12 cellular contexts compared by ENCODE assay signal in the genomic region with DNA sequence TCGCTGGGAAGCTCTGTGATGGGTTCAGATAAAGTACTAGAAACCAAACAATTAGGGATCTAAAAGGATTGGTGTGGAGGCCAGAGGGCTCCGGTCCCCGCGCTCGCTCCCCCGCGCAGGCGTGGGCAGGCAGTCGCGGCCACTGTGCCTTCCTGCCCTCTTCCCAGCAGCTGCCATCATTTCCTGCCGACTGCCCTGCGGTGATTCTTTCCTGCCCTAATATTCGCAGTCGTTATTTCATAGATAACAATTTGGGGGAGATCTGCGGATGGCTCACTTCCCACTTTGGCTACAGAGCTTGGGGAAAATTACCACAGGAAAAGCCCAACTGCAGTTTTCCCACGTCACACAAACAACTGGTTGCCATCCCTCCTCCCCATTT. TPM values are rescaled to one million over a fixed set of nuclear protein-coding genes. Genes with fewer than 3 reads are reported as not detected.
DNase-seq lines count a peak whose midpoint lies in the region; ATAC-seq and TF ChIP-seq lines count a peak whose summit lies in the region.
"Had no signal": no experiment of that assay in that cellular context is flagged by ENCODE, and none has a peak within 500 bp of the region (broad histone marks: within the 10 kb centered on the region; RNA-seq: fewer than 3 reads in every experiment).

No MANE protein-coding gene starts in this region.

- TF ChIP-seq CTCF in A673 (conservative IDR thresholded peaks at IDR 0.05; ENCODE audit: low read depth, low read length) (no peak), epithelial cell of proximal tubule (conservative IDR thresholded peaks at IDR 0.05; ENCODE audit: low read depth, low read length) (no peak)

- DNase-seq in A673 (ENCODE audit: low spot score) (peak; percentile 11), MG63 (no peak), epithelial cell of proximal tubule (ENCODE audit: low read depth) (no peak), UCSD-AML1 (lab: John Stamatoyannopoulos, UW; ENCODE audit: unreplicated experiment) (no peak)
- DNase-seq in activated CD4-positive, CD25-positive, alpha-beta regulatory T cell treated with anti-CD3 and anti-CD28 coated beads, Interleukin-2, amount 50 U/mL, for 72 hours, result no peak
- DNase-seq: Caco-2, NCI-H2081 treated with DMSO at 0.1 percent for 48 hours had no signal

- intact Hi-C loops in A673 (cut with micrococcal nuclease; ENCODE audit: unreplicated experiment), result loop anchor here (5.0 to 10.0 kb wide), 2 partner anchors 290 to 582 kb away; no protein-coding TSS in a partner anchor

- peak overlapping the region; percentile 95 for H2AFZ ChIP-seq in neuron (ENCODE audit: low read depth, low read length)

- POLR2A ChIA-PET in A673 (lab: Charles Lee; ENCODE audit: low non-redundant PET), result no interaction called here

- BruUV-seq in A673 (replicated peaks; lab: Mats Ljungman, UMichigan), result no TSS peak

- ATAC-seq in HG03469 (IDR thresholded peaks at IDR 0.05; ENCODE audit: unreplicated experiment) (no peak), HG03565 (IDR thresholded peaks at IDR 0.05; ENCODE audit: unreplicated experiment) (no peak)
- ATAC-seq: left lung had no signal

- H3K4me1 ChIP-seq in A673 (ENCODE audit: insufficient read depth, low read length, poor library complexity, severe bottlenecking) (peaks cover 6% of the 10 kb centered on the region), neuron (ENCODE audit: insufficient read depth, low read length) (peaks cover 24% of the 10 kb centered on the region)
- H3K4me1 ChIP-seq: Caco-2, left lung had no signal

- H3K4me3 ChIP-seq in A673 (ENCODE audit: low read depth, low read length, poor library complexity, severe bottlenecking) (peak overlapping the region; percentile 59), MG63 (peak overlapping the region; percentile 7), epithelial cell of proximal tubule (ENCODE audit: low read depth, low read length) (peak overlapping the region; percentile 58), neuron (ENCODE audit: low read length) (peak overlapping the region; percentile 54)
- H3K4me3 ChIP-seq: left lung had no signal

- no peaks in the 10 kb centered on the region for H3K36me3 ChIP-seq in A673 (ENCODE audit: insufficient read depth, low read length, poor library complexity, severe bottlenecking)
- no peaks in the 10 kb centered on the region for H3K36me3 ChIP-seq in MG63
- no peaks in the 10 kb centered on the region for H3K36me3 ChIP-seq in neuron (ENCODE audit: insufficient read depth, low read length)
- H3K36me3 ChIP-seq: left lung had no signal

- H3K9me3 ChIP-seq in A673 (ENCODE audit: low read depth, low read length, poor library complexity, severe bottlenecking) (no peaks in the 10 kb centered on the region), MG63 (no peaks in the 10 kb centered on the region), neuron (ENCODE audit: low read length) (no peaks in the 10 kb centered on the region)
- H3K9me3 ChIP-seq: Caco-2, left lung had no signal

- peak overlapping the region; percentile 13 for H3K27ac ChIP-seq in A673 (ENCODE audit: low read depth, low read length, poor library complexity, severe bottlenecking)
- H3K27ac ChIP-seq: left lung had no signal

- CTCF ChIA-PET in A673 (lab: Charles Lee), result no interaction called here

- H3K27me3 ChIP-seq in A673 (replicated peaks; ENCODE audit: insufficient read depth, low read depth, low read length, poor library complexity), result peaks cover 23% of the 10 kb centered on the region
- peaks cover 59% of the 10 kb centered on the region for H3K27me3 ChIP-seq in MG63
- H3K27me3 ChIP-seq in neuron (ENCODE audit: insufficient read depth, low read length), result no peaks in the 10 kb centered on the region

RNA-seq across cellular contexts. Expression of a gene that starts 2.2 kb away (rescaled TPM):
- total RNA-seq in A673 (2021), result 0.32 and 0.42 TPM in 2 replicates
- not detected in 2 replicates for total RNA-seq in MG63 (2014; rRNA removed; shearing (Covaris generic); ENCODE audit: low replicate concordance)
- not detected in 2 replicates for total RNA-seq in epithelial cell of proximal tubule
- total RNA-seq: Caco-2; left lung; T-helper 2 cell treated with Interferon-gamma antibody and Interleukin-4, amounts not matched to agents 100 ng/mL and 5 ng/mL, for 36 hours had no signal

Comparison
In these comparisons a context has a peak if more than half of its experiments do, and no peak if none do; other contexts are left out.
1. H3K4me3 ChIP-seq: peak in every context shown above with its lines; median percentile 59 in A673; 58 in epithelial cell of proximal tubule; 54 in neuron; 7 in MG63.